Comparison of ENCODE assay signal across 8 cellular contexts in genomic region chr19:54207908-54208783, GRCh38. TPM values are rescaled to one million over a fixed set of nuclear protein-coding genes. Genes with fewer than 3 reads are reported as not detected.
DNase-seq lines count a peak whose midpoint lies in the region; FAIRE-seq and TF ChIP-seq lines count a peak whose summit lies in the region.

No MANE protein-coding gene starts in this region.

- POLR2A ChIA-PET in HEK293T (lab: Yijun Ruan, JAX): interaction anchor here (6.7 kb wide), 1 partner anchor 19 kb away, joined by 46 read pairs; the partner anchor contains the start of genes MBOAT7 and TSEN34

- H3K9ac ChIP-seq in iPS-20b (ENCODE audit: low read depth, low read length): 0 out of 2 replicates have a peak overlapping the region, but pooled peaks have one; percentile 19

- CTCF ChIA-PET in HEK293T (lab: Yijun Ruan, JAX): no interaction called here

- no peaks in the 10 kb centered on the region for H3K27me3 ChIP-seq in iPS-20b (ENCODE audit: insufficient read depth, low read length)
- no peaks in the 10 kb centered on the region for H3K27me3 ChIP-seq in small intestine (ENCODE audit: control insufficient read depth in 2 of 2, insufficient read depth in 2 of 2, low read length in 2 of 2)

- 54 to 70% (median 63%) methylated on average over 21 of the region's 21 CpGs for WGBS in small intestine, 3 donors

- no peak overlapping the region for H3K4me3 ChIP-seq in iPS-20b (ENCODE audit: low read length)
- H3K4me3 ChIP-seq in small intestine (ENCODE audit: low read depth in 1 of 2, low read length in 2 of 2): no peak overlapping the region

- peaks cover 10% of the 10 kb centered on the region for H3K4me1 ChIP-seq in iPS-20b (ENCODE audit: insufficient read depth, low read length)
- H3K4me1 ChIP-seq in small intestine (ENCODE audit: control insufficient read depth in 2 of 2, insufficient read depth in 1 of 2, low read depth in 1 of 2, low read length in 1 of 2): peaks cover 10 to 14% of the 10 kb centered on the region in 2 donors

- no peaks in the 10 kb centered on the region for H3K9me3 ChIP-seq in iPS-20b (ENCODE audit: insufficient read depth, low read depth, low read length)
- H3K9me3 ChIP-seq in small intestine (ENCODE audit: control insufficient read depth, low read depth): no peaks in the 10 kb centered on the region

- DNase-seq in EL (peak; percentile 68), HEK293T (ENCODE audit: extremely low spot score) (no peak), OCI-M1 (lab: John Stamatoyannopoulos, UW) (peak; percentile 100), small intestine (peak; percentile 32), D341Med (ENCODE audit: low spot score) (no peak), AG08395 (ENCODE audit: low spot score) (no peak)

- FAIRE-seq in small intestine (lab: Jason Lieb, UNC): no peak

- H3K27ac ChIP-seq in angular gyrus (ENCODE audit: low read depth, low read length): peak overlapping the region; percentile 95
- no peak overlapping the region for H3K27ac ChIP-seq in iPS-20b (ENCODE audit: low read length)
- H3K27ac ChIP-seq in small intestine (ENCODE audit: low read depth in 1 of 2, low read length in 1 of 2): peak overlapping the region; percentile 42 to 92

- H3K36me3 ChIP-seq in iPS-20b (ENCODE audit: insufficient read depth, low read depth, low read length) (peaks cover 59% of the 10 kb centered on the region), small intestine (ENCODE audit: control insufficient read depth in 2 of 2, insufficient read depth in 2 of 2, low read length in 2 of 2) (peaks cover 12% of the 10 kb centered on the region in 2 donors)

TF ChIP-seq in HEK293T, 16 proteins besides CTCF, POLR2A, EP300 and RAD21:
- TF ChIP-seq ARNT (IDR thresholded peaks at IDR 0.05): no peak
- TF ChIP-seq ELF4 (IDR thresholded peaks at IDR 0.05): no peak; the same call in 1 of the 2 replicates
- TF ChIP-seq PKNOX1 (IDR thresholded peaks at IDR 0.05): no peak
- no peak for TF ChIP-seq TARDBP (IDR thresholded peaks at IDR 0.05)
- TF ChIP-seq BHLHE40 (IDR thresholded peaks at IDR 0.05; ENCODE audit: borderline replicate concordance): peak; percentile 31; the same call in 1 of the 2 replicates
TF ChIP-seq in HEK293T: peak in this region for 1.

RNA-seq across cellular contexts. Expression of gene RPS9, which starts 7.5 kb away (rescaled TPM):
- polyA plus RNA-seq in small intestine: 1,000 to 10,000 TPM; 2,119 to 4,773 (median 4,210) TPM

RNA-seq across cellular contexts. Expression of gene LILRB3, which starts 14.7 kb away (rescaled TPM):
- 1 to 10 TPM in 1 of 3 donors, under 1 TPM in 2; 0.45 to 3.6 (median 0.54) TPM for polyA plus RNA-seq in small intestine

RNA-seq across cellular contexts. Expression of gene TSEN34, which starts 17.0 kb away (rescaled TPM):
- 10 to 100 TPM; 32.7 to 50.3 (median 39.3) TPM for polyA plus RNA-seq in small intestine

RNA-seq across cellular contexts. Expression of gene MBOAT7, which starts 18.8 kb away (rescaled TPM):
- 10 to 100 TPM; 47.8 to 55.2 (median 54.2) TPM for polyA plus RNA-seq in small intestine

RNA-seq across cellular contexts. Expression of gene LILRA6, which starts 34.4 kb away (rescaled TPM):
- polyA plus RNA-seq in small intestine: 1 to 10 TPM in 1 of 3 donors, under 1 TPM in 1, not detected in 1; 0.27 to 1.6 TPM

Comparison
In these comparisons a context has a peak if more than half of its experiments do, and no peak if none do; other contexts are left out.
1. DNase-seq: peak in EL (single experiment), OCI-M1 (single experiment) and small intestine (single experiment); none in HEK293T (single experiment), D341Med (single experiment) and AG08395 (single experiment).